10 cellular contexts compared by ENCODE assay signal in the genomic region with DNA sequence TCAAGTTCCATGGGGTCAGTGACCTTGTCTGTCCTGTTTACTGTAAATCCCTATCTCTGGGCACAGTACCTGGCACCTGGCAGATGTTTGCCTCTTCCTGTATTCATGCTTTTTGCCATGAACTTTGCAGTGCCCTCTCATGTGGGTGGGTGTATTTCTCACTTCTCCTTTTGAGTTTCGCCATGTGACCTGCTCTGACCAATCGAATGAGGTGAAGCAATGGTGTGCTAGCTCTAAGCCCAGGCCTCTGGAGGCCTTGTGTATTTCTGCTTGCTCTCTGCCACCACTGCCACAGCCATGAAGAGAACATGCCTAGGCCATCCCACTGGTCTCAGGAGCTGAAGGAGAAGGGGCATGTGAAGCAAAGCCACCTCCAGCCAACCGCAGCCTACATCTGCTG.
A peak's percentile ranks its signal among the peaks of the same experiment; 100 is the strongest.
DNase-seq lines count a peak whose midpoint lies in the region; ATAC-seq and TF ChIP-seq lines count a peak whose summit lies in the region.
"Had no signal": no experiment of that assay in that cellular context is flagged by ENCODE, and none has a peak within 500 bp of the region (broad histone marks: within the 10 kb centered on the region; RNA-seq: fewer than 3 reads in every experiment).

No MANE protein-coding gene starts in this region.

- peaks cover 6% of the 10 kb centered on the region for H3K27me3 Mint-ChIP-seq in activated T-helper 17 cell treated with anti-CD3 and anti-CD28 coated beads, Interleukin-2, amount 50 U/mL, for 72 hours
- peaks cover 35% of the 10 kb centered on the region for H3K27me3 Mint-ChIP-seq in CD4-positive, alpha-beta T cell

- peaks cover 6% of the 10 kb centered on the region for H3K27me3 ChIP-seq in CD4-positive, alpha-beta T cell (ENCODE audit: control insufficient read depth, insufficient read depth, low read length)

- TF ChIP-seq CTCF in CD4-positive, alpha-beta T cell (IDR thresholded peaks at IDR 0.05) = no peak

- intact Hi-C loops in CD4-positive, alpha-beta T cell (cut with DNase I, micrococcal nuclease) = no loop called here

- H3K9me3 Mint-ChIP-seq in activated T-helper 17 cell treated with anti-CD3 and anti-CD28 coated beads, Interleukin-2, amount 50 U/mL, for 72 hours = no peaks in the 10 kb centered on the region
- H3K9me3 Mint-ChIP-seq in CD4-positive, alpha-beta T cell = no peaks in the 10 kb centered on the region
- H3K9me3 Mint-ChIP-seq: activated T-helper 2 cell treated with anti-CD3 and anti-CD28 coated beads, Interferon-gamma antibody, Interleukin-2, Interleukin-4, amounts not matched to agents 10 μg/mL and 5 μg/mL and 100 μg/mL, durations not matched to agents 14 hours and 24 hours and 36 hours had no signal

- no peak overlapping the region for H3K4me3 Mint-ChIP-seq in activated T-helper 17 cell treated with anti-CD3 and anti-CD28 coated beads, Interleukin-2, amount 50 U/mL, for 72 hours
- no peak overlapping the region for H3K4me3 Mint-ChIP-seq in CD4-positive, alpha-beta T cell

- ATAC-seq in GM18505 (IDR thresholded peaks at IDR 0.05; ENCODE audit: unreplicated experiment) = peak; percentile 90
- ATAC-seq in GM21360 (IDR thresholded peaks at IDR 0.05; ENCODE audit: unreplicated experiment) = peak; percentile 92
- ATAC-seq in HG03280 (IDR thresholded peaks at IDR 0.05; ENCODE audit: unreplicated experiment) = peak; percentile 97
- ATAC-seq in activated T-helper 17 cell treated with anti-CD3 and anti-CD28 coated beads, Interleukin-2, amount 50 U/mL, for 72 hours (replicated peaks) = peak; percentile 69
- ATAC-seq in CD4-positive, alpha-beta T cell (ENCODE audit: poor library complexity) = no peak

- H3K27ac ChIP-seq in CD4-positive, alpha-beta T cell (ENCODE audit: low read depth, low read length) = no peak overlapping the region

- no peaks in the 10 kb centered on the region for H3K4me1 Mint-ChIP-seq in activated T-helper 17 cell treated with anti-CD3 and anti-CD28 coated beads, Interleukin-2, amount 50 U/mL, for 72 hours
- no peaks in the 10 kb centered on the region for H3K4me1 Mint-ChIP-seq in CD4-positive, alpha-beta T cell (ENCODE audit: low read depth)

- TF ChIP-seq POLR2A in GM18505 (IDR thresholded peaks at IDR 0.05; ENCODE audit: borderline replicate concordance, extremely low read depth, insufficient read depth, insufficient read length) = peak; percentile 77

- POLR2A ChIA-PET in CD4-positive, alpha-beta T cell (lab: Charles Lee) = no interaction called here

- no peak overlapping the region for H3K27ac Mint-ChIP-seq in activated T-helper 17 cell treated with anti-CD3 and anti-CD28 coated beads, Interleukin-2, amount 50 U/mL, for 72 hours
- H3K27ac Mint-ChIP-seq in CD4-positive, alpha-beta T cell = no peak overlapping the region
- H3K27ac Mint-ChIP-seq: activated T-helper 2 cell treated with anti-CD3 and anti-CD28 coated beads, Interferon-gamma antibody, Interleukin-2, Interleukin-4, amounts not matched to agents 10 μg/mL and 5 μg/mL and 100 μg/mL, durations not matched to agents 14 hours and 24 hours and 36 hours had no signal

- no peaks in the 10 kb centered on the region for H3K36me3 Mint-ChIP-seq in activated T-helper 17 cell treated with anti-CD3 and anti-CD28 coated beads, Interleukin-2, amount 50 U/mL, for 72 hours (ENCODE audit: low read depth)
- H3K36me3 Mint-ChIP-seq in CD4-positive, alpha-beta T cell (ENCODE audit: low read depth) = no peaks in the 10 kb centered on the region

- CTCF ChIA-PET in CD4-positive, alpha-beta T cell (lab: Charles Lee) = no interaction called here

- DNase-seq in NCI-H1048 (lab: John Stamatoyannopoulos, UW) = no peak
- no peak for DNase-seq in amniotic stem cell (lab: John Stamatoyannopoulos, UW)
- DNase-seq in CD4-positive, alpha-beta T cell = no peak
- DNase-seq in NCI-H526 treated with DMSO at 0.1 percent for 48 hours (lab: John Stamatoyannopoulos, UW) = no peak
- DNase-seq: NCI-H510A had no signal

- H3K9me3 ChIP-seq in CD4-positive, alpha-beta T cell (ENCODE audit: control insufficient read depth, low read length) = no peaks in the 10 kb centered on the region
